1 cellular context compared by ENCODE assay signal in the genomic region with DNA sequence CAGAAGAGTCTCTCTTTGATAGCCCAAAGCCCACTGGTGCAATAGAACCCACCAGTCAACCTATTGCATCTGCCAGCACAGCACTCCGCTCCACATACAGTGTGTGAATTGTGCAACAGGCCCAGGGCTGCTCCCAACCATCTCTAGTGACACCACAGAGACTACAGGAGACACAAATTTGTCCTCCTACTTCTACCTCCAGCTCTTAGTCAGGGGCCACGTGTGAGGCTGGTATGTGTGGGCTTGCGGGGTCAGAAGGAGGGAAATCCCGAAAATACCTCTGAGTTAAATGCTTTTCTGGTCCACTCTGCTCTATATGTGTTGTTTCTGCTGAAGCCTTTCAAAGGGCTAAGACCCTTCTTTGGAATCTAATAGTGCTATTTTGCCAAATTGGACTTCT.
TF ChIP-seq lines count a peak whose summit lies in the region.

No MANE protein-coding gene starts in this region.

TF ChIP-seq in GM12878, 131 proteins besides CTCF, POLR2A, EP300 and RAD21:
- TF ChIP-seq BHLHE40 (IDR thresholded peaks at IDR 0.05; ENCODE audit: borderline replicate concordance in 1 of 2, low read depth in 2 of 2, low read length in 1 of 2) (0 out of 4 replicates have a peak, but pooled peaks of 1 of the 2 experiments have one; percentile 17), RUNX3 (IDR thresholded peaks at IDR 0.05; ENCODE audit: low read length) (peak; percentile 36; the same call in 1 of the 2 replicates), CREM (IDR thresholded peaks at IDR 0.05; ENCODE audit: low read depth) (peak; percentile 36; the same call in 1 of the 2 replicates), BRCA1 (IDR thresholded peaks at IDR 0.05; ENCODE audit: low read depth, low read length) (no peak), USF1 (IDR thresholded peaks at IDR 0.05; ENCODE audit: borderline replicate concordance, extremely low read length, insufficient read depth, low read depth, low read length) (peak; percentile 22), RAD51 (IDR thresholded peaks at IDR 0.05) (no peak)
